1 cellular context compared by ENCODE assay signal in genomic region chr11:8757047-8757446, GRCh38.
TF ChIP-seq lines count a peak whose summit lies in the region.

No MANE protein-coding gene starts in this region.

TF ChIP-seq in HCT116, 20 proteins besides CTCF, POLR2A, EP300 and RAD21 (continued from another document):
- TF ChIP-seq REST (IDR thresholded peaks at IDR 0.05; ENCODE audit: low read depth) (no peak), TCF7L2 (IDR thresholded peaks at IDR 0.05; ENCODE audit: borderline replicate concordance, extremely low read depth, insufficient read depth, insufficient read length) (no peak)
